In genomic region chr15:84049480-84049879, GRCh38 we compare ENCODE assay signal across 7 cellular contexts.
DNase-seq lines count a peak whose midpoint lies in the region; ATAC-seq, FAIRE-seq and TF ChIP-seq lines count a peak whose summit lies in the region.
"Not testable (repeated sequence)": the region's sequence is repeated elsewhere in the genome, so short reads cannot be mapped to it uniquely, and the experiment has no call there.

No MANE protein-coding gene starts in this region.

- H3K23ac ChIP-seq in H1 (ENCODE audit: insufficient read length) = not testable (repeated sequence)

- WGBS in A549 (ENCODE audit: missing lambda C conversion rate) = 30% methylated on average over 4 of the region's 4 CpGs
- 82% methylated on average over 4 of the region's 4 CpGs; no CpG with 5 or more reads in 1 of the 2 experiments for WGBS in H1 (ENCODE audit: extremely low coverage in 1 of 2, insufficient coverage in 1 of 2, insufficient read length in 1 of 2, insufficient replicate concordance in 2 of 2, low coverage in 1 of 2, low lambda C conversion rate in 2 of 2, missing lambda C conversion rate in 1 of 2), 2 experiments

- H3K23me2 ChIP-seq in H1 (ENCODE audit: low read depth, low read length) = not testable (repeated sequence)

- H3K27me3 ChIP-seq in MM.1S (replicated peaks; ENCODE audit: insufficient read depth, low read length); H1 (replicated peaks in 1 of 4; ENCODE audit: control insufficient read depth in 3 of 4, extremely low read depth in 1 of 4, insufficient read depth in 3 of 4, low read length in 3 of 4): not testable (repeated sequence)

- H3K27ac ChIP-seq in A549; MM.1S (ENCODE audit: low read length); H1 (ENCODE audit: low read depth, low read length): not testable (repeated sequence)

- not testable (repeated sequence) for DNase-seq in A549 (ENCODE audit: low read depth in 1 of 2, low spot score in 1 of 2); GM12891 (ENCODE audit: insufficient read length, low spot score); GM18507 (ENCODE audit: extremely low spot score, insufficient read length, low read depth); GM19239 (ENCODE audit: insufficient read length, low spot score); H1 (ENCODE audit: low read depth in 1 of 2, low spot score in 2 of 2)
- peak; percentile 21 for DNase-seq in MM.1S
- peak; percentile 13 for DNase-seq in RPMI8226

- not testable (repeated sequence) for H2BK12ac ChIP-seq in H1 (ENCODE audit: low read depth, low read length)

- H3K4me3 ChIP-seq in A549; MM.1S (ENCODE audit: low read length); H1 (ENCODE audit: extremely low read depth in 1 of 4, insufficient read depth in 2 of 4, low read depth in 3 of 4, low read length in 4 of 4): not testable (repeated sequence)

- H4K20me1 ChIP-seq in MM.1S (ENCODE audit: insufficient read depth, low read length); H1 (replicated peaks in 1 of 2; ENCODE audit: control insufficient read depth in 1 of 2, insufficient read depth in 2 of 2, low read length in 2 of 2): not testable (repeated sequence)

- H3F3A ChIP-seq in MM.1S (ENCODE audit: insufficient read depth, low read length) = not testable (repeated sequence)

- not testable (repeated sequence) for TF ChIP-seq CTCF in A549 (IDR thresholded peaks at IDR 0.05); MM.1S (IDR thresholded peaks at IDR 0.05; ENCODE audit: low read length); H1 (IDR thresholded peaks at IDR 0.05; ENCODE audit: control extremely low read depth in 1 of 3, insufficient read depth in 1 of 3, low read depth in 1 of 3, low read length in 3 of 3)

- H2BK5ac ChIP-seq in H1 (ENCODE audit: low read depth, low read length) = not testable (repeated sequence)

- not testable (repeated sequence) for H3K36me3 ChIP-seq in MM.1S (replicated peaks; ENCODE audit: insufficient read depth, low read length); H1 (ENCODE audit: control insufficient read depth in 2 of 4, insufficient read depth in 4 of 4, low read length in 3 of 4)

- H3K14ac ChIP-seq in H1 (ENCODE audit: insufficient read length) = not testable (repeated sequence)

- TF ChIP-seq EP300 in A549 (IDR thresholded peaks at IDR 0.05); H1 (IDR thresholded peaks at IDR 0.05; ENCODE audit: borderline replicate concordance in 1 of 2, low read depth in 2 of 2, low read length in 2 of 2): not testable (repeated sequence)

- H2BK120ac ChIP-seq in H1 (replicated peaks; ENCODE audit: low read depth, low read length) = not testable (repeated sequence)

- POLR2A ChIA-PET in A549 (lab: Yijun Ruan, JAX); H1 (lab: Charles Lee; ENCODE audit: partially characterized antibody): not testable (repeated sequence)

- H4K8ac ChIP-seq in H1 (ENCODE audit: extremely low read depth, insufficient read depth, low read length) = not testable (repeated sequence)

- not testable (repeated sequence) for H3K18ac ChIP-seq in H1 (ENCODE audit: extremely low read depth, low read length)

- FAIRE-seq in A549 (lab: Jason Lieb, UNC) (peak; percentile 28), GM12891 (lab: Jason Lieb, UNC) (peak; percentile 87), GM18507 (lab: Jason Lieb, UNC) (peak; percentile 87), GM19239 (lab: Jason Lieb, UNC) (peak; percentile 28), H1 (lab: Jason Lieb, UNC) (peak; percentile 57)

- not testable (repeated sequence) for TF ChIP-seq RAD21 in A549 (conservative IDR thresholded peaks at IDR 0.05 in 1 of 2, IDR thresholded peaks at IDR 0.05 in 1 of 2); H1 (IDR thresholded peaks at IDR 0.05 in 1 of 2, conservative IDR thresholded peaks at IDR 0.05 in 1 of 2; ENCODE audit: low read depth in 2 of 2, low read length in 2 of 2)

- not testable (repeated sequence) for H3K56ac ChIP-seq in H1 (replicated peaks; ENCODE audit: insufficient read length, low read depth, low read length)

- not testable (repeated sequence) for H3K79me2 ChIP-seq in MM.1S (ENCODE audit: low read length); H1 (ENCODE audit: control insufficient read depth in 1 of 2, insufficient read depth in 2 of 2, low read length in 2 of 2)

- not testable (repeated sequence) for H2AK5ac ChIP-seq in H1 (ENCODE audit: low read depth, low read length)

- H2AFZ ChIP-seq in MM.1S (ENCODE audit: low read length); H1 (ENCODE audit: low read length): not testable (repeated sequence)

- CTCF ChIA-PET in A549 (lab: Yijun Ruan, JAX); H1 (lab: Charles Lee; ENCODE audit: partially characterized antibody): not testable (repeated sequence)

- not testable (repeated sequence) for TF ChIP-seq POLR2A in A549 (IDR thresholded peaks at IDR 0.05; ENCODE audit: low read length); GM12891 (IDR thresholded peaks at IDR 0.05; ENCODE audit: low read depth, low read length); H1 (IDR thresholded peaks at IDR 0.05; ENCODE audit: control extremely low read depth in 1 of 2, low read depth in 2 of 2, low read length in 2 of 2)

- H4K91ac ChIP-seq in H1 (replicated peaks; ENCODE audit: insufficient read length, low read length) = not testable (repeated sequence)

- not testable (repeated sequence) for H2BK15ac ChIP-seq in H1 (ENCODE audit: low read length)

- H2BK20ac ChIP-seq in H1 (ENCODE audit: low read length) = not testable (repeated sequence)

- H4K5ac ChIP-seq in H1 (ENCODE audit: insufficient read length, low read depth, low read length) = not testable (repeated sequence)

- not testable (repeated sequence) for H3K4me1 ChIP-seq in A549; MM.1S (ENCODE audit: low read length); H1 (replicated peaks in 1 of 4; ENCODE audit: control insufficient read depth in 3 of 4, insufficient read depth in 4 of 4, low read length in 3 of 4)

- not testable (repeated sequence) for H3K9me2 ChIP-seq in MM.1S (replicated peaks; ENCODE audit: insufficient read depth, low read length)

- ATAC-seq in A549 = not testable (repeated sequence)

- not testable (repeated sequence) for H3K9ac ChIP-seq in MM.1S (ENCODE audit: low read length); H1 (replicated peaks in 1 of 4; ENCODE audit: extremely low read depth in 1 of 4, low read depth in 3 of 4, low read length in 3 of 4)

- not testable (repeated sequence) for H3K4ac ChIP-seq in H1 (replicated peaks; ENCODE audit: insufficient read length, low read depth, low read length)

- H3K4me2 ChIP-seq in A549; H1 (ENCODE audit: insufficient read depth in 1 of 2, low read depth in 2 of 2, low read length in 2 of 2): not testable (repeated sequence)
- H3K4me2 ChIP-seq in MM.1S (ENCODE audit: low read depth, low read length) = peak overlapping the region; percentile 22; the same call in 1 of the 2 replicates

- H3K9me3 ChIP-seq in A549; MM.1S (replicated peaks; ENCODE audit: insufficient read depth, low read length); H1 (ENCODE audit: insufficient read depth in 2 of 2, low read depth in 1 of 2, low read length in 1 of 2): not testable (repeated sequence)

- H3K79me1 ChIP-seq in H1 (ENCODE audit: low read depth, low read length) = not testable (repeated sequence)
